ENCODE assay signal across 8 cellular contexts in the genomic region with DNA sequence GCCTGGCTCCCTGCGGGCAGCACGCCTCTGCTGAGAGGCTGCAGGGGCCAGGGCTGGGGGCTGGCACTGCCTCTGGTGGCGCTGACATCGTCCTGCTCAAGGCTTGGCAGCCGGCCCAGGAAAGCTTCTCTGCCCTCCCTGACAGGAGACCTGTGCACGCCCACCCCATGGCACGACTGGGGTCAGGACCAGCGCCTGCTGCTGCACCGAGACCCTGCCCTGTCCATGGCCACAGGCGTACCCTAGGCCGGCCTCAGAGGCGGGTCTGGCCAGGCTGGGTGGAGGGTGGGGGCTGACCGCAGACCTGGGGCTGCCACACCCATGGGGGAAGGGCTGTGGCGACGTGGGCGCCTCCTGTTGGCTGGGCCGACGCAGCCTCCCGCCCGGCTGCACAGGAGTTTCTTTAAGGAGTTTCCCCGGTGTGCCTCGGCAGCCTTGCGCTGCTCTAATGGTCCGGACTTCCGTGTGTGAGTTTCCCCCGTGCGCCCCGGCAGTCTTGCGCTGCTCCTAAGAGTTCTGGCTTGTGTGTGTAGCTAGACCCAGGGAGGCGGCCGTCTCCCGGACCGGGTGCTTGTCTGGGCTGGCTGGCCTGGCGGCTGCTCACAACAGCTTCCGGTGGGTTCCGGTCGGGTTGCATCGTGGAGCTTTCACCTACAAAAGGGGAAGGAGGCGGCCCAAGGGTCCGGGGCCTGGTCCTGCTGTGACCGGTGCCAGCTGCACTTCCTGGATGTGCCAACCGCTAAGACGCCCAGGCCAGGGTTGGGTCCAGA. TPM values are rescaled to one million over a fixed set of nuclear protein-coding genes. Genes with fewer than 3 reads are reported as not detected.
A peak's percentile ranks its signal among the peaks of the same experiment; 100 is the strongest.
DNase-seq lines count a peak whose midpoint lies in the region; ATAC-seq and TF ChIP-seq lines count a peak whose summit lies in the region.

No MANE protein-coding gene starts in this region.

- peak overlapping the region; percentile 60 for H3K4me3 ChIP-seq in MM.1S (ENCODE audit: low read length)
- peak overlapping the region; percentile 57 for H3K4me3 ChIP-seq in choroid plexus epithelial cell (ENCODE audit: low read depth, low read length)
- no peak overlapping the region for H3K4me3 ChIP-seq in lower leg skin (ENCODE audit: low read depth, poor library complexity, severe bottlenecking)

- H3K9me3 ChIP-seq in MM.1S (replicated peaks; ENCODE audit: insufficient read depth, low read length): no peaks in the 10 kb centered on the region

- H3F3A ChIP-seq in MM.1S (ENCODE audit: insufficient read depth, low read length): peaks cover 44% of the 10 kb centered on the region

- ATAC-seq in GM21447 (IDR thresholded peaks at IDR 0.05; ENCODE audit: unreplicated experiment): peak; percentile 34

- H4K20me1 ChIP-seq in MM.1S (ENCODE audit: insufficient read depth, low read length): no peaks in the 10 kb centered on the region

- intact Hi-C loops in lower leg skin (cut with DNase I; ENCODE audit: low total_unique reads): no loop called here

- DNase-seq in DMS153 treated with DMSO at 0.1 percent for 48 hours (lab: John Stamatoyannopoulos, UW; ENCODE audit: unreplicated experiment): peak; percentile 45
- DNase-seq in MM.1S: peak; percentile 83
- peak; percentile 77 for DNase-seq in activated CD4-positive, CD25-positive, alpha-beta regulatory T cell treated with anti-CD3 and anti-CD28 coated beads, Interleukin-2, amount 50 U/mL, for 72 hours
- DNase-seq in choroid plexus epithelial cell (ENCODE audit: low read depth): peak; percentile 67
- DNase-seq in lower leg skin (ENCODE audit: low spot score in 2 of 2): peak; percentile 56 to 95
- peak; percentile 68 for DNase-seq in stimulated activated CD8-positive, alpha-beta memory T cell treated with anti-CD3 and anti-CD28 coated beads, Interleukin-12 subunit alpha, Interleukin-12 subunit beta, amount 100 ng/mL, for 4 hours (ENCODE audit: low read depth)
- no peak for DNase-seq in HEK293T (ENCODE audit: extremely low spot score)

- POLR2A ChIA-PET in HEK293T (lab: Yijun Ruan, JAX): interaction anchor here (0.8 to 1.8 kb wide), 5 partner anchors 9 to 41 kb away, joined by 3 to 5 read pairs (median 3); a partner anchor contains a TSS

- no peaks in the 10 kb centered on the region for H3K9me2 ChIP-seq in MM.1S (replicated peaks; ENCODE audit: insufficient read depth, low read length)

- peak overlapping the region; percentile 83 for H3K27ac ChIP-seq in MM.1S (ENCODE audit: low read length)

- H2AFZ ChIP-seq in MM.1S (ENCODE audit: low read length): peak overlapping the region; percentile 40

- H3K4me1 ChIP-seq in MM.1S (ENCODE audit: low read length): peaks cover 36% of the 10 kb centered on the region

- H3K4me2 ChIP-seq in MM.1S (ENCODE audit: low read depth, low read length): peak overlapping the region; percentile 75

- no peaks in the 10 kb centered on the region; the same call in 1 of the 2 replicates for H3K36me3 ChIP-seq in MM.1S (replicated peaks; ENCODE audit: insufficient read depth, low read length)

- WGBS in lower leg skin, 2 donors: 5 to 20% methylated on average over 1 to 20 of the region's 43 CpGs

- H3K79me2 ChIP-seq in MM.1S (ENCODE audit: low read length): peaks cover 79% of the 10 kb centered on the region

- TF ChIP-seq CTCF in MM.1S (IDR thresholded peaks at IDR 0.05; ENCODE audit: low read length): peak; percentile 55
- TF ChIP-seq CTCF in choroid plexus epithelial cell (conservative IDR thresholded peaks at IDR 0.05; ENCODE audit: low read depth, low read length): peak; percentile 51
- TF ChIP-seq CTCF in lower leg skin (IDR thresholded peaks at IDR 0.05): no peak

- peak overlapping the region; percentile 78 for H3K9ac ChIP-seq in MM.1S (ENCODE audit: low read length)

- no peaks in the 10 kb centered on the region for H3K27me3 ChIP-seq in MM.1S (replicated peaks; ENCODE audit: insufficient read depth, low read length)

- no peak for TF ChIP-seq POLR2A in lower leg skin (IDR thresholded peaks at IDR 0.05)

- CTCF ChIA-PET in HEK293T (lab: Yijun Ruan, JAX): interaction anchor here (0.6 to 1.2 kb wide), 3 partner anchors 40 to 294 kb away, joined by 3 to 6 read pairs (median 4); no protein-coding TSS in a partner anchor

TF ChIP-seq in HEK293T, 16 proteins besides CTCF, POLR2A, EP300 and RAD21:
- TF ChIP-seq L3MBTL2 (conservative IDR thresholded peaks at IDR 0.05) (no peak), LEF1 (IDR thresholded peaks at IDR 0.05; ENCODE audit: borderline replicate concordance) (no peak), FOXM1 (IDR thresholded peaks at IDR 0.05; ENCODE audit: borderline replicate concordance) (no peak), ELF4 (IDR thresholded peaks at IDR 0.05) (no peak), HDGF (IDR thresholded peaks at IDR 0.05; ENCODE audit: borderline replicate concordance) (no peak), SUZ12 (IDR thresholded peaks at IDR 0.05) (no peak), CTBP1 (IDR thresholded peaks at IDR 0.05; ENCODE audit: borderline replicate concordance) (no peak), ARNT (IDR thresholded peaks at IDR 0.05) (no peak), TARDBP (IDR thresholded peaks at IDR 0.05) (no peak), NFRKB (IDR thresholded peaks at IDR 0.05) (no peak)

RNA-seq across cellular contexts. Expression of a gene that starts 4.7 kb away (rescaled TPM):
- 10 to 100 TPM; 31.5 to 62.7 (median 46.4) TPM for total RNA-seq in lower leg skin

RNA-seq across cellular contexts. Expression of a gene that starts 10.4 kb away (rescaled TPM):
- total RNA-seq in lower leg skin: 10 to 100 TPM; 33.3 to 52.3 (median 43.1) TPM

RNA-seq across cellular contexts. Expression of a gene that starts 19.8 kb away (rescaled TPM):
- 1 to 10 TPM; 1.4 to 4.3 (median 1.8) TPM for total RNA-seq in lower leg skin

RNA-seq across cellular contexts. Expression of a gene that starts 54.5 kb away (rescaled TPM):
- total RNA-seq in lower leg skin: 10 to 100 TPM; 37.1 to 67.0 (median 52.5) TPM

Comparison
In these comparisons a context has a peak if more than half of its experiments do, and no peak if none do; other contexts are left out.
1. CTCF ChIP-seq: peak in MM.1S (single experiment) and choroid plexus epithelial cell (single experiment); none in lower leg skin (0 of 3).